ENCODE assay signal across 10 cellular contexts in genomic region chr22:50528682-50529415, GRCh38. TPM values are rescaled to one million over a fixed set of nuclear protein-coding genes. Genes with fewer than 3 reads are reported as not detected.
A peak's percentile ranks its signal among the peaks of the same experiment; 100 is the strongest.
DNase-seq lines count a peak whose midpoint lies in the region; ATAC-seq and TF ChIP-seq lines count a peak whose summit lies in the region.
"Had no signal": no experiment of that assay in that cellular context is flagged by ENCODE, and none has a peak within 500 bp of the region (broad histone marks: within the 10 kb centered on the region; RNA-seq: fewer than 3 reads in every experiment).

No MANE protein-coding gene starts in this region.

- H3K36me3 ChIP-seq in right atrium auricular region, result peaks cover 3% of the 10 kb centered on the region

- H3K27ac Mint-ChIP-seq in T-helper 17 cell, result peak overlapping the region; percentile 83
- peak overlapping the region; percentile 100 for H3K27ac Mint-ChIP-seq in stimulated activated memory B cell treated with anti-CD40 and anti-IgM and Interleukin-4, amounts not matched to agents 10 μg/mL and 1 μg/mL and 100 μg/mL, for 72 hours

- TF ChIP-seq CTCF in right atrium auricular region (IDR thresholded peaks at IDR 0.05), result no peak

- H3K4me3 Mint-ChIP-seq in T-helper 17 cell, result peak overlapping the region; percentile 82
- H3K4me3 Mint-ChIP-seq in stimulated activated memory B cell treated with anti-CD40 and anti-IgM and Interleukin-4, amounts not matched to agents 10 μg/mL and 1 μg/mL and 100 μg/mL, for 72 hours, result peak overlapping the region; percentile 97

- peaks cover 0 to 65% of the 10 kb centered on the region in 2 donors for H3K4me1 ChIP-seq in right atrium auricular region

- no peaks in the 10 kb centered on the region for H3K9me3 Mint-ChIP-seq in stimulated activated memory B cell treated with anti-CD40 and anti-IgM and Interleukin-4, amounts not matched to agents 10 μg/mL and 1 μg/mL and 100 μg/mL, for 72 hours

- peak overlapping the region; percentile 47 to 67 for H3K4me3 ChIP-seq in right atrium auricular region

- H3K4me1 Mint-ChIP-seq in T-helper 17 cell, result peaks cover 32% of the 10 kb centered on the region
- H3K4me1 Mint-ChIP-seq in stimulated activated memory B cell treated with anti-CD40 and anti-IgM and Interleukin-4, amounts not matched to agents 10 μg/mL and 1 μg/mL and 100 μg/mL, for 72 hours, result peaks cover 56% of the 10 kb centered on the region

- H3K27me3 ChIP-seq in right atrium auricular region, result peaks cover 0 to 7% of the 10 kb centered on the region in 2 donors

- no peaks in the 10 kb centered on the region for H3K9me3 ChIP-seq in T-helper 17 cell (ENCODE audit: control insufficient read depth, low read length, poor library complexity, severe bottlenecking)
- H3K9me3 ChIP-seq in right atrium auricular region, result no peaks in the 10 kb centered on the region

- DNase-seq in NCI-H345 (lab: John Stamatoyannopoulos, UW) (peak; percentile 8), NCI-H345 treated with DMSO at 0.1 percent for 48 hours (lab: John Stamatoyannopoulos, UW; ENCODE audit: unreplicated experiment) (no peak), T-helper 17 cell (no peak), right atrium auricular region (ENCODE audit: low spot score) (no peak), NCI-H510A (lab: John Stamatoyannopoulos, UW) (no peak), NCI-H2227 treated with DMSO at 0.1 percent for 48 hours (lab: John Stamatoyannopoulos, UW) (no peak)
- DNase-seq: NCI-H2081 had no signal

- no peaks in the 10 kb centered on the region for H3K27me3 Mint-ChIP-seq in T-helper 17 cell
- no peaks in the 10 kb centered on the region for H3K27me3 Mint-ChIP-seq in stimulated activated memory B cell treated with anti-CD40 and anti-IgM and Interleukin-4, amounts not matched to agents 10 μg/mL and 1 μg/mL and 100 μg/mL, for 72 hours

- ATAC-seq in T-helper 17 cell, result no peak
- ATAC-seq in stimulated activated memory B cell treated with anti-CD40 and anti-IgM and Interleukin-4, amounts not matched to agents 10 μg/mL and 1 μg/mL and 100 μg/mL, for 72 hours, result no peak
- ATAC-seq in GM19397 (IDR thresholded peaks at IDR 0.05; ENCODE audit: unreplicated experiment), result no peak

- H3K27ac ChIP-seq in right atrium auricular region, result peak overlapping the region; percentile 92 to 96

- H3K36me3 Mint-ChIP-seq in T-helper 17 cell (ENCODE audit: low read depth), result peaks cover 2% of the 10 kb centered on the region
- H3K36me3 Mint-ChIP-seq in stimulated activated memory B cell treated with anti-CD40 and anti-IgM and Interleukin-4, amounts not matched to agents 10 μg/mL and 1 μg/mL and 100 μg/mL, for 72 hours, result peaks cover 21% of the 10 kb centered on the region

RNA-seq across cellular contexts. Expression of gene TYMP, which starts 1.0 kb away (rescaled TPM):
- total RNA-seq in T-helper 17 cell (10 to 100 TPM; 22.3 to 25.9 TPM), right atrium auricular region (10 to 100 TPM in 1 of 2 donors, 1 to 10 TPM in 1; 9.1 to 35.8 TPM)

RNA-seq across cellular contexts. Expression of gene SCO2, which starts 3.5 kb away (rescaled TPM):
- 10 to 100 TPM in 1 of 2 donors, 1 to 10 TPM in 1; 4.5 to 11.3 TPM for total RNA-seq in T-helper 17 cell
- under 1 TPM in 1 of 2 donors, not detected in 1; 0.94 TPM for total RNA-seq in right atrium auricular region

RNA-seq across cellular contexts. Expression of gene KLHDC7B, which starts 16.9 kb away (rescaled TPM):
- total RNA-seq in T-helper 17 cell (1 to 10 TPM; 3.8 to 5.1 TPM), right atrium auricular region (not detected)
- total RNA-seq: subcutaneous adipose tissue had no signal

RNA-seq across cellular contexts. Expression of gene NCAPH2, which starts 20.8 kb away (rescaled TPM):
- total RNA-seq in T-helper 17 cell, result 100 to 1,000 TPM in 1 of 2 donors, 10 to 100 TPM in 1; 97.0 to 103 TPM
- 10 to 100 TPM; 19.5 to 33.4 TPM for total RNA-seq in right atrium auricular region

RNA-seq across cellular contexts. Expression of gene LMF2, which starts 21.3 kb away (rescaled TPM):
- total RNA-seq in T-helper 17 cell (100 to 1,000 TPM; 110 to 130 TPM), right atrium auricular region (10 to 100 TPM; 30.1 to 33.8 TPM)

Comparison
In these comparisons a context has a peak if more than half of its experiments do, and no peak if none do; other contexts are left out.
1. RNA of gene KLHDC7B, which starts 16.9 kb away (total RNA-seq): 3.8 to 5.1 TPM in T-helper 17 cell; not detected in right atrium auricular region; every median in the first group is over 4 times any median in the second.